34 cellular contexts compared by ENCODE assay signal in the genomic region with DNA sequence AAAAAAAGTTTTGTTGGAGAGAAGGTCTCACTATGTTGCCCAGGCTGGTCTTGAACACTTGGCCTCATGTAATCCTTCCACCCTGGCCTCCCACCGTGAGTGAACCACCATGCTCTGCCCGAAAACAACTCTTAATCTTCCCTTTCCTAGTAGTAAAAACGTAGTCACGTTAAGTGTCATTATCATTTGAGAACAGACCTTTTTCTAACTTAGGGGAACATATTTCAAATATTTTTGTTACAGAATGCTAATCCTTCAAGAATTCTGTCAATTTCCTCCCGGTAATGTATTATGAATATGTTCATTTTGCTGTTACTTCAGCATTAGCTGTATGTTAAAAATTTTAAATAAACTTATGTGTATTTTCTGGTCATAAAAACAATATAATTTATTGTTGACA. TPM values are rescaled to one million over a fixed set of nuclear protein-coding genes. Genes with fewer than 3 reads are reported as not detected.
A peak's percentile ranks its signal among the peaks of the same experiment; 100 is the strongest.
DNase-seq lines count a peak whose midpoint lies in the region; ATAC-seq and TF ChIP-seq lines count a peak whose summit lies in the region.
"Had no signal": no experiment of that assay in that cellular context is flagged by ENCODE, and none has a peak within 500 bp of the region (broad histone marks: within the 10 kb centered on the region; RNA-seq: fewer than 3 reads in every experiment).

No MANE protein-coding gene starts in this region.

- no peaks in the 10 kb centered on the region for H3K27me3 ChIP-seq in SK-N-SH (ENCODE audit: insufficient read depth)
- H3K27me3 ChIP-seq in osteoblast (ENCODE audit: insufficient read depth, low read length) = no peaks in the 10 kb centered on the region
- H3K27me3 ChIP-seq in tibial artery = no peaks in the 10 kb centered on the region
- H3K27me3 ChIP-seq: ascending aorta, cardiac muscle cell, foreskin keratinocyte, right atrium auricular region had no signal

- no peak overlapping the region for H3K4me3 ChIP-seq in SK-N-SH (ENCODE audit: low read depth in 2 of 2, low read length in 1 of 2)
- no peak overlapping the region for H3K4me3 ChIP-seq in osteoblast (ENCODE audit: insufficient read depth, low read length)
- H3K4me3 ChIP-seq in foreskin fibroblast (ENCODE audit: low read depth in 1 of 2, low read length in 2 of 2) = no peak overlapping the region
- no peak overlapping the region for H3K4me3 ChIP-seq in tibial artery
- H3K4me3 ChIP-seq: A549, ascending aorta, cardiac muscle cell, right atrium auricular region, thoracic aorta had no signal

- H2AFZ ChIP-seq in SK-N-SH (ENCODE audit: low read depth) (no peak overlapping the region), osteoblast (ENCODE audit: low read length) (no peak overlapping the region)

- TF ChIP-seq EP300 in SK-N-SH (IDR thresholded peaks at IDR 0.05; ENCODE audit: borderline replicate concordance in 1 of 2, low read depth in 1 of 2, low read length in 1 of 2) = no peak

- TF ChIP-seq CTCF in SK-N-SH (IDR thresholded peaks at IDR 0.05) = no peak
- TF ChIP-seq CTCF in osteoblast (IDR thresholded peaks at IDR 0.05; ENCODE audit: extremely low read depth, low read depth, low read length) = no peak
- no peak for TF ChIP-seq CTCF in foreskin fibroblast (IDR thresholded peaks at IDR 0.05; ENCODE audit: low read depth, low read length)
- no peak for TF ChIP-seq CTCF in tibial artery (IDR thresholded peaks at IDR 0.05)

- 64% methylated on average over 5 of the region's 5 CpGs for whole genome bisulfite sequencing in SK-N-SH (ENCODE audit: low lambda C conversion rate)

- H3F3A ChIP-seq in SK-N-SH (replicated peaks; ENCODE audit: insufficient read depth) = peaks cover 42% of the 10 kb centered on the region

- POLR2A ChIA-PET in SK-N-SH (lab: Yijun Ruan, JAX) = no interaction called here

- H3K9me2 ChIP-seq in SK-N-SH = no peaks in the 10 kb centered on the region

- in situ Hi-C loops in KBM-7 (cut with MboI; ENCODE audit: low pct_unique_long_range_greater_than_20kb, low sequenced_read_pairs) = no loop called here

- H4K20me1 ChIP-seq in SK-N-SH (ENCODE audit: insufficient read depth) (peaks cover 4% of the 10 kb centered on the region; the same call in 1 of the 2 replicates), osteoblast (ENCODE audit: insufficient read depth, low read length) (peaks cover 6% of the 10 kb centered on the region)

- no peak for TF ChIP-seq RAD21 in SK-N-SH (IDR thresholded peaks at IDR 0.05; ENCODE audit: low read length)

- DNase-seq in EH (ENCODE audit: low read depth) = peak; percentile 64
- DNase-seq in SK-N-SH = no peak
- peak; percentile 50 for DNase-seq in dermis blood vessel endothelial cell
- no peak for DNase-seq in osteoblast (ENCODE audit: insufficient read length, low spot score, missing footprints)
- DNase-seq in KBM-7 = no peak
- no peak for DNase-seq in foreskin fibroblast
- no peak for DNase-seq in tibial artery
- DNase-seq: activated CD4-positive, alpha-beta T cell treated with anti-CD3 and anti-CD28 coated beads for 36 hours; activated CD8-positive, alpha-beta T cell treated with anti-CD3 and anti-CD28 coated beads for 36 hours; CD8-positive, alpha-beta T cell; cortex of kidney; effector memory CD8-positive, alpha-beta T cell; erythroblast; H9; Kasumi-1; midbrain; naive B cell; NCI-H1436 treated with DMSO at 0.1 percent for 48 hours; NCI-H2081 treated with DMSO at 0.1 percent for 48 hours; NCI-H2227 treated with DMSO at 0.1 percent for 48 hours; NCI-H526 treated with DMSO at 0.1 percent for 48 hours; occipital lobe; SHP77; stimulated activated CD4-positive, alpha-beta T cell treated with anti-CD3 and anti-CD28 coated beads, Interleukin-1b, Interleukin-23, amount 100 ng/mL, for 48 hours; stimulated activated naive CD4-positive, alpha-beta T cell treated with Interleukin-2 at 50 U/mL for 16 hours had no signal

- H3K4me2 ChIP-seq in SK-N-SH = peak overlapping the region; percentile 43; the same call in 1 of the 2 replicates
- H3K4me2 ChIP-seq in osteoblast (ENCODE audit: insufficient read depth, low read length) = peak overlapping the region; percentile 44

- H3K79me2 ChIP-seq in SK-N-SH (ENCODE audit: insufficient read depth) (no peaks in the 10 kb centered on the region; the same call in 1 of the 2 replicates), osteoblast (ENCODE audit: insufficient read depth, low read length) (peaks cover 2% of the 10 kb centered on the region)

- no peak overlapping the region; the same call in 1 of the 2 replicates for H3K9ac ChIP-seq in SK-N-SH

- intact Hi-C loops in tibial artery (cut with DNase I; ENCODE audit: low total_unique reads) = no loop called here

- H3K27ac ChIP-seq in SK-N-SH (ENCODE audit: low read depth in 2 of 2, low read length in 1 of 2) (peak overlapping the region in 1 of 2 experiments; percentile 84; a peak in 2 of 4 replicates), osteoblast (ENCODE audit: low read depth, low read length) (peak overlapping the region; percentile 70), tibial artery (no peak overlapping the region)
- H3K27ac ChIP-seq: ascending aorta, cardiac muscle cell, foreskin keratinocyte, right atrium auricular region, thoracic aorta had no signal

- CTCF ChIA-PET in SK-N-SH (lab: Yijun Ruan, JAX) = interaction anchor here (0.9 to 1.2 kb wide), 2 partner anchors 18 to 45 kb away, joined by 3 to 5 read pairs; no protein-coding TSS in a partner anchor

- H3K9me3 ChIP-seq in SK-N-SH (no peaks in the 10 kb centered on the region), osteoblast (ENCODE audit: low read depth, low read length) (no peaks in the 10 kb centered on the region), tibial artery (no peaks in the 10 kb centered on the region)
- H3K9me3 ChIP-seq: A549, ascending aorta, right atrium auricular region, thoracic aorta had no signal

- H3K4me1 ChIP-seq in SK-N-SH (ENCODE audit: control insufficient read depth in 1 of 2, insufficient read depth in 2 of 2, low read depth in 1 of 2, low read length in 1 of 2) (peaks cover 0 to 20% of the 10 kb centered on the region in 2 experiments; a peak in 2 of 4 replicates), osteoblast (ENCODE audit: insufficient read depth, low read length) (peaks cover 21% of the 10 kb centered on the region), tibial artery (peaks cover 0 to 4% (median 0%) of the 10 kb centered on the region in 4 donors)
- H3K4me1 ChIP-seq: foreskin keratinocyte, right atrium auricular region had no signal

- peaks cover 2 to 16% of the 10 kb centered on the region in 2 experiments for H3K36me3 ChIP-seq in SK-N-SH (replicated peaks in 1 of 2; ENCODE audit: control insufficient read depth in 1 of 2, insufficient read depth in 2 of 2, low read length in 1 of 2)
- no peaks in the 10 kb centered on the region for H3K36me3 ChIP-seq in osteoblast (ENCODE audit: insufficient read depth, low read length)
- H3K36me3 ChIP-seq in tibial artery = peaks cover 0 to 30% (median 25%) of the 10 kb centered on the region in 3 donors
- H3K36me3 ChIP-seq: thoracic aorta had no signal

- ATAC-seq in GM19351 (IDR thresholded peaks at IDR 0.05; ENCODE audit: unreplicated experiment) = no peak
- ATAC-seq: CD8-positive, alpha-beta T cell; effector memory CD8-positive, alpha-beta T cell; HepG2; Panc1 had no signal

TF ChIP-seq in SK-N-SH, 30 proteins besides CTCF, POLR2A, EP300 and RAD21:
- TF ChIP-seq NRF1 (IDR thresholded peaks at IDR 0.05; ENCODE audit: low read depth, low read length) (no peak), PBX3 (IDR thresholded peaks at IDR 0.05) (peak; percentile 14; the same call in 1 of the 2 replicates), JUND (IDR thresholded peaks at IDR 0.05) (no peak)

RNA-seq across cellular contexts. Expression of gene MTA3, which starts 49.7 kb away (rescaled TPM):
- polyA plus RNA-seq in SK-N-SH (2012; rRNA removed) = 30.8 and 32.3 TPM in 2 replicates
- 39.0 and 41.4 TPM in 2 replicates for polyA plus RNA-seq in SK-N-SH (2012; cell fraction: cytosol; rRNA removed)
- polyA plus RNA-seq in SK-N-SH (2012; cell fraction: nucleus; rRNA removed) = 38.4 and 42.7 TPM in 2 replicates
- total RNA-seq in dermis blood vessel endothelial cell = 31.0 and 32.9 TPM in 2 replicates
- 29.3 and 33.3 TPM in 2 replicates for total RNA-seq in osteoblast

Comparison
In these comparisons a context has a peak if more than half of its experiments do, and no peak if none do; other contexts are left out.
1. DNase-seq: peak in EH (single experiment) and dermis blood vessel endothelial cell (single experiment); none in SK-N-SH (single experiment), osteoblast (single experiment), KBM-7 (single experiment), foreskin fibroblast (0 of 2) and tibial artery (0 of 2).